In genomic region chr5:103340717-103341397, GRCh38 we compare ENCODE assay signal across 10 cellular contexts.
DNase-seq lines count a peak whose midpoint lies in the region; ATAC-seq and TF ChIP-seq lines count a peak whose summit lies in the region.
"Had no signal": no experiment of that assay in that cellular context is flagged by ENCODE, and none has a peak within 500 bp of the region (broad histone marks: within the 10 kb centered on the region; RNA-seq: fewer than 3 reads in every experiment).

No MANE protein-coding gene starts in this region.

- no peaks in the 10 kb centered on the region for H3K4me1 ChIP-seq in heart left ventricle

- H3K27ac ChIP-seq in heart left ventricle, result no peak overlapping the region

- no peaks in the 10 kb centered on the region for H3K36me3 Mint-ChIP-seq in T-helper 1 cell treated with Interleukin-12 subunit alpha and Interleukin-12 subunit beta and Interleukin-4 antibody, amounts not matched to agents 30 μg/mL and 1 μg/mL, for 36 hours (ENCODE audit: low read depth)
- H3K36me3 Mint-ChIP-seq: activated naive CD4-positive, alpha-beta T cell treated with anti-CD3 and anti-CD28 coated beads, Interleukin-2, amount 10 ng/mL, durations not matched to agents 7 days and 5 days had no signal

- no peaks in the 10 kb centered on the region for H3K27me3 ChIP-seq in heart left ventricle

- TF ChIP-seq POLR2A in heart left ventricle (IDR thresholded peaks at IDR 0.05), result no peak
- TF ChIP-seq POLR2A in lower leg skin (IDR thresholded peaks at IDR 0.05), result no peak

- H3K27ac Mint-ChIP-seq in T-helper 1 cell treated with Interleukin-12 subunit alpha and Interleukin-12 subunit beta and Interleukin-4 antibody, amounts not matched to agents 30 μg/mL and 1 μg/mL, for 36 hours, result peak overlapping the region; percentile 66
- H3K27ac Mint-ChIP-seq: activated naive CD4-positive, alpha-beta T cell treated with anti-CD3 and anti-CD28 coated beads, Interleukin-2, amount 10 ng/mL, durations not matched to agents 7 days and 5 days; IgD-negative memory B cell had no signal

- H3K4me1 Mint-ChIP-seq in T-helper 1 cell treated with Interleukin-12 subunit alpha and Interleukin-12 subunit beta and Interleukin-4 antibody, amounts not matched to agents 30 μg/mL and 1 μg/mL, for 36 hours (ENCODE audit: low read depth), result peaks cover 14% of the 10 kb centered on the region
- H3K4me1 Mint-ChIP-seq: IgD-negative memory B cell had no signal

- ATAC-seq in GM19372 (IDR thresholded peaks at IDR 0.05; ENCODE audit: low read depth, unreplicated experiment) (peak; percentile 99), HG02981 (IDR thresholded peaks at IDR 0.05; ENCODE audit: unreplicated experiment) (peak; percentile 98), heart left ventricle (no peak)

- intact Hi-C loops in heart left ventricle (cut with DNase I), result no loop called here
- intact Hi-C loops in lower leg skin (cut with DNase I; ENCODE audit: low total_unique reads), result no loop called here

- H3K9me3 ChIP-seq in heart left ventricle, result peaks cover 0 to 13% (median 0%) of the 10 kb centered on the region in 12 donors

- H3K36me3 ChIP-seq in heart left ventricle, result no peaks in the 10 kb centered on the region

- WGBS in heart left ventricle, 4 donors, result 64 to 68% (median 66%) methylated on average over 5 of the region's 5 CpGs
- WGBS in lower leg skin, 2 donors, result 65 to 77% methylated on average over 5 of the region's 5 CpGs

- TF ChIP-seq CTCF in heart left ventricle (IDR thresholded peaks at IDR 0.05) (no peak), lower leg skin (IDR thresholded peaks at IDR 0.05) (no peak)

- H3K27me3 Mint-ChIP-seq in T-helper 1 cell treated with Interleukin-12 subunit alpha and Interleukin-12 subunit beta and Interleukin-4 antibody, amounts not matched to agents 30 μg/mL and 1 μg/mL, for 36 hours (ENCODE audit: low read depth), result peaks cover 9% of the 10 kb centered on the region
- H3K27me3 Mint-ChIP-seq: activated naive CD4-positive, alpha-beta T cell treated with anti-CD3 and anti-CD28 coated beads, Interleukin-2, amount 10 ng/mL, durations not matched to agents 7 days and 5 days; IgD-negative memory B cell had no signal

- DNase-seq in ELR (ENCODE audit: low read depth) (peak; percentile 69), heart left ventricle (no peak), activated gamma-delta T cell (lab: John Stamatoyannopoulos, UW) (no peak), lower leg skin (ENCODE audit: low spot score in 2 of 2) (no peak), NCI-H345 treated with DMSO at 0.1 percent for 48 hours (lab: John Stamatoyannopoulos, UW; ENCODE audit: unreplicated experiment) (no peak)
- DNase-seq: activated naive CD4-positive, alpha-beta T cell treated with anti-CD3 and anti-CD28 coated beads, Interleukin-2, amount 10 ng/mL, durations not matched to agents 7 days and 5 days had no signal

- H3K9me3 Mint-ChIP-seq in T-helper 1 cell treated with Interleukin-12 subunit alpha and Interleukin-12 subunit beta and Interleukin-4 antibody, amounts not matched to agents 30 μg/mL and 1 μg/mL, for 36 hours, result peaks cover 12% of the 10 kb centered on the region

- H3K4me3 ChIP-seq in heart left ventricle, result no peak overlapping the region
- no peak overlapping the region for H3K4me3 ChIP-seq in lower leg skin (ENCODE audit: low read depth, poor library complexity, severe bottlenecking)

- H3K4me3 Mint-ChIP-seq in T-helper 1 cell treated with Interleukin-12 subunit alpha and Interleukin-12 subunit beta and Interleukin-4 antibody, amounts not matched to agents 30 μg/mL and 1 μg/mL, for 36 hours, result no peak overlapping the region
- H3K4me3 Mint-ChIP-seq: activated naive CD4-positive, alpha-beta T cell treated with anti-CD3 and anti-CD28 coated beads, Interleukin-2, amount 10 ng/mL, durations not matched to agents 7 days and 5 days; IgD-negative memory B cell had no signal

Comparison
In these comparisons a context has a peak if more than half of its experiments do, and no peak if none do; other contexts are left out.
1. ATAC-seq: peak in GM19372 (single experiment) and HG02981 (single experiment); none in heart left ventricle (0 of 4).